Comparison of ENCODE assay signal across 30 cellular contexts in the genomic region with DNA sequence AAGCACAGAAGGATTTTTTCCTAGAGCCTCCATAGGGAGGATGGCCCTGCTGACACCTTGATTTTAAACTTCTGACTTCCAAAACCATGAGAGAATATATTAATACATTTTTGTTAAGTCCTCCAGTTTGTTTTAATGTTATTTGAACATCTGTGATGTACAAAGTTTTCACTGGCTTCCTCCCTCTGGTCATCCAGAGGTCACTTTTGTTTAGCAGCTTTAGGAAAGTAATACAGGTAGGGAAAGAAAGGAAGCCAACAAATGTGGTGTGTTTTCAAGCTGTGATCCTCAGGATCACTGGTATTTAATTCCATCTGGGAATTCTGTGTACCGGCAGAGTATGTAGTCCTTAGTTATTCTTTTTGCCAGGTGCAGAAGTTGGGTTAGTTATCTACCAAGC.
"Had no signal": no experiment of that assay in that cellular context is flagged by ENCODE, and none has a peak within 500 bp of the region (broad histone marks: within the 10 kb centered on the region; RNA-seq: fewer than 3 reads in every experiment).

No MANE protein-coding gene starts in this region.

- H3K27me3 ChIP-seq: MG63 had no signal

- H3K4me3 ChIP-seq: MG63 had no signal

- DNase-seq: Karpas-422, Kasumi-1, MG63, MM.1S, MV-4-11, NCI-H1048, NCI-H1092, NCI-H1092 treated with DMSO at 0.1 percent for 48 hours, NCI-H1105, NCI-H1105 treated with DMSO at 0.1 percent for 48 hours, NCI-H1417, NCI-H1417 treated with DMSO at 0.1 percent for 48 hours, NCI-H1436, NCI-H1436 treated with DMSO at 0.1 percent for 48 hours, NCI-H146, NCI-H1694, NCI-H1694 treated with DMSO at 0.1 percent for 48 hours, NCI-H187, NCI-H187 treated with DMSO at 0.1 percent for 48 hours, NCI-H1930, NCI-H2029, NCI-H2029 treated with DMSO at 0.1 percent for 48 hours, NCI-H2081, NCI-H2081 treated with DMSO at 0.1 percent for 48 hours, NCI-H2107, NCI-H2227 treated with DMSO at 0.1 percent for 48 hours, NCI-H226, NCI-H345, NCI-H510A, NCI-H510A treated with DMSO at 0.1 percent for 48 hours had no signal

- H3K9me3 ChIP-seq: MG63 had no signal

- H3K36me3 ChIP-seq: MG63 had no signal
